8 cellular contexts compared by ENCODE assay signal in the genomic region with DNA sequence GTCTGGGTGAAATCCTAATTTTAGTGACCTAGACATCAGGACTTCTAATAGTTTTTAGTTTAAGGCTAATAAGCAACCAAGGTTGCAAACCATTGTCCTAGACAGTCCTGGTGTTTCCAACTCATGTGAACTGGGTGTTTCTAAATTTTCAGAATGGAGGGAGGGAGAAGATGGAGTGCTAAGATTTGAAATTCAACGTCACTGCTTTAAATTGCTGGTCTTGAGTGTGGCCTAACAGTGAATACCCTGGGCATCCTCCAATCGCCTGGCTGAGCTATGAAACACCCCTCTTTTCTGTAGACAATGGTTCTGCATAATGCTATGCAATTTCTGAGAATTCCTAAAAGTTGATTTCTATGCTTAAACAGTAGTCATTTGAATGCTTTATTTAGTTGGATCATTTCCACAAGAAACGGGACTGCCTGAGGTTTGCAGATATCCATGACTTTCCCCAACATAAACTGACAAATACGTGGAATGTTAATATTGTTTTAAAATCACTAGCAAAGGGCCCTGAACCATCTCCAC. TPM values are rescaled to one million over a fixed set of nuclear protein-coding genes. Genes with fewer than 3 reads are reported as not detected.
DNase-seq lines count a peak whose midpoint lies in the region; ATAC-seq, FAIRE-seq and TF ChIP-seq lines count a peak whose summit lies in the region.

No MANE protein-coding gene starts in this region.

- no peaks in the 10 kb centered on the region for H3K36me3 Mint-ChIP-seq in stimulated activated naive B cell treated with anti-CD40 and anti-IgM and Interleukin-4, amounts not matched to agents 10 μg/mL and 1 μg/mL and 100 μg/mL, for 72 hours

- in situ Hi-C loops in brain microvascular endothelial cell (cut with HindIII; ENCODE audit: low pct_ligation_motif_present, low sequenced_read_pairs) = no loop called here

- H3K9me3 ChIP-seq in keratinocyte (ENCODE audit: control insufficient read depth, low read depth, low read length) = no peaks in the 10 kb centered on the region

- H3K9me1 ChIP-seq in keratinocyte (ENCODE audit: control insufficient read depth, extremely low read depth, insufficient read depth, low read length) = no peaks in the 10 kb centered on the region

- H3K27me3 ChIP-seq in H7 (ENCODE audit: control insufficient read depth, insufficient read depth, low read length) (no peaks in the 10 kb centered on the region), brain microvascular endothelial cell (replicated peaks) (no peaks in the 10 kb centered on the region), keratinocyte (ENCODE audit: control insufficient read depth, extremely low read depth, insufficient read depth, low read length) (no peaks in the 10 kb centered on the region)

- peak overlapping the region; percentile 95 for H3K9ac ChIP-seq in keratinocyte (ENCODE audit: control insufficient read depth, extremely low read depth, insufficient read depth, low read length)

- dilution Hi-C loops in keratinocyte (cut with MboI; ENCODE audit: extremely low pct_ligation_motif_present, low sequenced_read_pairs) = no loop called here

- H3K4me2 ChIP-seq in keratinocyte (ENCODE audit: control insufficient read depth, extremely low read depth, insufficient read depth, low read depth, low read length) = peak overlapping the region; percentile 73

- H3K27ac ChIP-seq in brain microvascular endothelial cell = peak overlapping the region; percentile 92
- peak overlapping the region; percentile 97 for H3K27ac ChIP-seq in keratinocyte (ENCODE audit: control insufficient read depth, insufficient read depth, low read length)

- peaks cover 60% of the 10 kb centered on the region for H3K79me2 ChIP-seq in keratinocyte (ENCODE audit: control insufficient read depth, insufficient read depth, low read length)

- TF ChIP-seq CTCF in brain microvascular endothelial cell (IDR thresholded peaks at IDR 0.05; ENCODE audit: low read depth, low read length, missing control alignments) (no peak), keratinocyte (optimal IDR thresholded peaks at IDR 0.05 in 1 of 3, IDR thresholded peaks at IDR 0.05 in 1 of 3, conservative IDR thresholded peaks at IDR 0.05 in 1 of 3; ENCODE audit: extremely low read depth in 1 of 3, insufficient read depth in 2 of 3, low read length in 3 of 3) (no peak)

- H3K4me3 Mint-ChIP-seq in stimulated activated naive B cell treated with anti-CD40 and anti-IgM and Interleukin-4, amounts not matched to agents 10 μg/mL and 1 μg/mL and 100 μg/mL, for 72 hours = peak overlapping the region; percentile 92 to 97

- no peak overlapping the region for H2AFZ ChIP-seq in keratinocyte (ENCODE audit: control insufficient read depth, low read length)

- H3K27me3 Mint-ChIP-seq in stimulated activated naive B cell treated with anti-CD40 and anti-IgM and Interleukin-4, amounts not matched to agents 10 μg/mL and 1 μg/mL and 100 μg/mL, for 72 hours = no peaks in the 10 kb centered on the region

- H3K4me3 ChIP-seq in H7 (ENCODE audit: insufficient read depth, low read depth, low read length) (peak overlapping the region; percentile 86), brain microvascular endothelial cell (ENCODE audit: low read depth, low read length) (peak overlapping the region; percentile 76), keratinocyte (ENCODE audit: control insufficient read depth in 2 of 3, extremely low read depth in 1 of 3, insufficient read depth in 2 of 3, low read depth in 1 of 3, low read length in 3 of 3) (peak overlapping the region; percentile 70 to 84 (median 83))

- H3K36me3 ChIP-seq in H7 (replicated peaks; ENCODE audit: control insufficient read depth, insufficient read depth, low read length) (no peaks in the 10 kb centered on the region), brain microvascular endothelial cell (replicated peaks) (no peaks in the 10 kb centered on the region), keratinocyte (ENCODE audit: control insufficient read depth in 2 of 2, extremely low read depth in 1 of 2, insufficient read depth in 2 of 2, low read length in 2 of 2) (peaks cover 2 to 3% of the 10 kb centered on the region in 2 experiments)

- DNase-seq in GM03348 (ENCODE audit: low spot score) (peak; percentile 29), H7 (peak; percentile 16), NCI-H748 (lab: John Stamatoyannopoulos, UW; ENCODE audit: unreplicated experiment) (peak; percentile 44), brain microvascular endothelial cell (peak; percentile 60), keratinocyte (ENCODE audit: low read depth, low spot score) (no peak), left colon (no peak), NCI-H2171 (lab: John Stamatoyannopoulos, UW) (no peak)
- DNase-seq in stimulated activated naive B cell treated with anti-CD40 and anti-IgM and Interleukin-4, amounts not matched to agents 10 μg/mL and 1 μg/mL and 100 μg/mL, for 72 hours = no peak

- peak overlapping the region; percentile 94 for H3K27ac Mint-ChIP-seq in stimulated activated naive B cell treated with anti-CD40 and anti-IgM and Interleukin-4, amounts not matched to agents 10 μg/mL and 1 μg/mL and 100 μg/mL, for 72 hours

- peaks cover 20 to 53% of the 10 kb centered on the region in 2 donors for H3K4me1 Mint-ChIP-seq in stimulated activated naive B cell treated with anti-CD40 and anti-IgM and Interleukin-4, amounts not matched to agents 10 μg/mL and 1 μg/mL and 100 μg/mL, for 72 hours

- FAIRE-seq in keratinocyte (lab: Jason Lieb, UNC) = peak; percentile 81

- ATAC-seq in stimulated activated naive B cell treated with anti-CD40 and anti-IgM and Interleukin-4, amounts not matched to agents 10 μg/mL and 1 μg/mL and 100 μg/mL, for 72 hours (replicated peaks) = no peak
- ATAC-seq in left colon = no peak

- no peaks in the 10 kb centered on the region for H3K9me3 Mint-ChIP-seq in stimulated activated naive B cell treated with anti-CD40 and anti-IgM and Interleukin-4, amounts not matched to agents 10 μg/mL and 1 μg/mL and 100 μg/mL, for 72 hours

- H4K20me1 ChIP-seq in keratinocyte (ENCODE audit: control insufficient read depth, extremely low read depth, insufficient read depth, low read length) = peaks cover 8% of the 10 kb centered on the region

- intact Hi-C loops in left colon (cut with DNase I, micrococcal nuclease) = no loop called here

- H3K4me1 ChIP-seq in keratinocyte (ENCODE audit: control insufficient read depth, extremely low read depth, insufficient read depth, low read length) = peaks cover 31% of the 10 kb centered on the region

RNA-seq across cellular contexts. Expression of gene FBXL5, which starts 1.2 kb away (rescaled TPM):
- 80.8 and 91.6 TPM in 2 replicates for total RNA-seq in H7 (2014; rRNA removed; shearing (Covaris generic))
- 38.9 to 63.1 TPM (median 50.4 TPM) in 3 replicates for polyA plus RNA-seq in keratinocyte
- 58.7 TPM for polyA plus RNA-seq in keratinocyte (2011; ENCODE audit: low read depth)
- 33.6 and 66.5 TPM in 2 replicates for polyA plus RNA-seq in keratinocyte (2011; cell fraction: cytosol; rRNA removed)
- 57.7 and 69.8 TPM in 2 replicates for polyA plus RNA-seq in keratinocyte (2011; cell fraction: nucleus; rRNA removed)
- polyA plus RNA-seq in keratinocyte (2012; ENCODE audit: low replicate concordance) = 32.3 and 46.8 TPM in 2 replicates
- 33.0 to 79.0 TPM (median 57.3 TPM) in 3 replicates for polyA minus RNA-seq in keratinocyte
- 47.8 TPM for polyA minus RNA-seq in keratinocyte (2011; cell fraction: cytosol; rRNA and poly(A)+ RNA removed)
- polyA minus RNA-seq in keratinocyte (2011; cell fraction: nucleus; rRNA and poly(A)+ RNA removed) = 49.9 and 80.8 TPM in 2 replicates
- 10 to 100 TPM; 48.2 to 59.2 TPM for total RNA-seq in left colon

RNA-seq across cellular contexts. Expression of gene FAM200B, which starts 27.7 kb away (rescaled TPM):
- total RNA-seq in H7 (2014; rRNA removed; shearing (Covaris generic)) = 39.5 and 61.0 TPM in 2 replicates
- polyA plus RNA-seq in keratinocyte = 15.6 to 36.6 TPM (median 33.4 TPM) in 3 replicates
- polyA plus RNA-seq in keratinocyte (2011; ENCODE audit: low read depth) = 12.9 TPM
- polyA plus RNA-seq in keratinocyte (2011; cell fraction: cytosol; rRNA removed) = 24.8 and 46.1 TPM in 2 replicates
- 20.5 and 26.7 TPM in 2 replicates for polyA plus RNA-seq in keratinocyte (2011; cell fraction: nucleus; rRNA removed)
- polyA plus RNA-seq in keratinocyte (2012; ENCODE audit: low replicate concordance) = 31.5 and 34.6 TPM in 2 replicates
- polyA minus RNA-seq in keratinocyte = 1.9 to 9.4 TPM (median 4.4 TPM) in 3 replicates
- polyA minus RNA-seq in keratinocyte (2011; cell fraction: cytosol; rRNA and poly(A)+ RNA removed) = 8.1 TPM
- 3.4 and 5.0 TPM in 2 replicates for polyA minus RNA-seq in keratinocyte (2011; cell fraction: nucleus; rRNA and poly(A)+ RNA removed)
- 10 to 100 TPM; 33.7 to 33.8 TPM for total RNA-seq in left colon

RNA-seq across cellular contexts. Expression of gene BST1, which starts 48.9 kb away (rescaled TPM):
- total RNA-seq in H7 (2014; rRNA removed; shearing (Covaris generic)) = 0.80 and 1.00 TPM in 2 replicates
- 0.58 to 1.2 TPM (median 1.1 TPM) in 3 replicates for polyA plus RNA-seq in keratinocyte
- 0.37 TPM for polyA plus RNA-seq in keratinocyte (2011; ENCODE audit: low read depth)
- polyA plus RNA-seq in keratinocyte (2011; cell fraction: cytosol; rRNA removed) = 0.64 and 1.1 TPM in 2 replicates
- polyA plus RNA-seq in keratinocyte (2011; cell fraction: nucleus; rRNA removed) = 0.33 and 0.88 TPM in 2 replicates
- 0.83 and 1.3 TPM in 2 replicates for polyA plus RNA-seq in keratinocyte (2012; ENCODE audit: low replicate concordance)
- 0.20 to 0.54 TPM (median 0.43 TPM) in 3 replicates for polyA minus RNA-seq in keratinocyte
- polyA minus RNA-seq in keratinocyte (2011; cell fraction: cytosol; rRNA and poly(A)+ RNA removed) = not detected
- 0.54 TPM in 1 of 2 replicates, not detected in the other for polyA minus RNA-seq in keratinocyte (2011; cell fraction: nucleus; rRNA and poly(A)+ RNA removed)
- total RNA-seq in left colon = 10 to 100 TPM; 11.4 to 11.9 TPM

Comparison
In these comparisons a context has a peak if more than half of its experiments do, and no peak if none do; other contexts are left out.
1. DNase-seq: peak in GM03348 (single experiment), H7 (single experiment), NCI-H748 (single experiment) and brain microvascular endothelial cell (single experiment); none in keratinocyte (single experiment), stimulated activated naive B cell treated with anti-CD40 and anti-IgM and Interleukin-4, amounts not matched to agents 10 μg/mL and 1 μg/mL and 100 μg/mL, for 72 hours (single experiment), left colon (0 of 2) and NCI-H2171 (single experiment).
2. Peak in every context shown above with its lines, with median percentiles within 50 percentile points of each other: H3K4me3 ChIP-seq.